24 cellular contexts compared by ENCODE assay signal in the genomic region with DNA sequence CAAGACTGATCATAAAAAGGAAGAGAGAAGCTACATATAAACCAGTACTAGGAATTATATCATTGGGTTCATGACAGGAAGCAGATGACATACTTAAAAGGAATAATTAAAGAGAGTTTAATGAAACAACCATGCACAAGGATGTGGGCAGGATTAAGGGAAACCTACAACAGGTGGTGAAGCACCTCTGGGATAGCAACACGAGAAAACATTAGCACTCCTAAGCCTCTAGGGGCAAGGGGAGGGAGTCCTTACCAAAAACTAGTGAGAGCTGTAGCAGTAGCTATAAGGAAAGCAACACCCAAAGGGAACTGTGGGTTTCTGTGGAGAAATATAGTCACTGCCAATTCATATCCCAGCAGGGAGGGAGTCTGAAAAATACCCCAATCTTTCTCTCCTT. TPM values are rescaled to one million over a fixed set of nuclear protein-coding genes. Genes with fewer than 3 reads are reported as not detected.
DNase-seq lines count a peak whose midpoint lies in the region; TF ChIP-seq lines count a peak whose summit lies in the region.
"Had no signal": no experiment of that assay in that cellular context is flagged by ENCODE, and none has a peak within 500 bp of the region (broad histone marks: within the 10 kb centered on the region; RNA-seq: fewer than 3 reads in every experiment).

No MANE protein-coding gene starts in this region.

- no peak overlapping the region for H2AFZ ChIP-seq in Loucy (ENCODE audit: low read length)

- H3K9ac ChIP-seq in Loucy (ENCODE audit: low read depth, low read length, poor library complexity, severe bottlenecking), result no peak overlapping the region

- H4K20me1 ChIP-seq in Loucy (ENCODE audit: insufficient read depth, low read length, poor library complexity, severe bottlenecking), result no peaks in the 10 kb centered on the region

- H3K79me2 ChIP-seq in Loucy (ENCODE audit: insufficient read depth, low read length), result no peaks in the 10 kb centered on the region

- no peak overlapping the region for H3K4me2 ChIP-seq in Loucy (ENCODE audit: low read depth, low read length, poor library complexity, severe bottlenecking)

- H3K36me3 ChIP-seq in Loucy (ENCODE audit: insufficient read depth, low read length) (no peaks in the 10 kb centered on the region), SJCRH30 (no peaks in the 10 kb centered on the region), transverse colon (no peaks in the 10 kb centered on the region)
- H3K36me3 ChIP-seq: gastrocnemius medialis, thyroid gland had no signal

- no peaks in the 10 kb centered on the region for H3K9me2 ChIP-seq in Loucy (replicated peaks; ENCODE audit: low read depth, low read length)

- TF ChIP-seq CTCF in Loucy (conservative IDR thresholded peaks at IDR 0.05; ENCODE audit: low read length) (peak; percentile 29; the same call in 1 of the 2 replicates), GM13977 (IDR thresholded peaks at IDR 0.05; ENCODE audit: extremely low read depth, insufficient read depth, missing control alignments) (no peak), transverse colon (IDR thresholded peaks at IDR 0.05) (no peak)

- H3K9me3 ChIP-seq in Loucy (ENCODE audit: insufficient read depth, low read depth, low read length) (no peaks in the 10 kb centered on the region), SJCRH30 (replicated peaks) (no peaks in the 10 kb centered on the region), transverse colon (no peaks in the 10 kb centered on the region)
- H3K9me3 ChIP-seq: gastrocnemius medialis, mucosa of descending colon, thyroid gland had no signal

- no peak for TF ChIP-seq EP300 in transverse colon (IDR thresholded peaks at IDR 0.05; ENCODE audit: low read depth)

- no peaks in the 10 kb centered on the region for H3K27me3 ChIP-seq in Loucy (ENCODE audit: insufficient read depth, low read length, poor library complexity, severe bottlenecking)
- no peaks in the 10 kb centered on the region for H3K27me3 ChIP-seq in SJCRH30
- H3K27me3 ChIP-seq in transverse colon, result no peaks in the 10 kb centered on the region
- H3K27me3 ChIP-seq: gastrocnemius medialis, thyroid gland had no signal

- H3F3A ChIP-seq in Loucy (ENCODE audit: low read depth), result no peaks in the 10 kb centered on the region

- H3K27ac ChIP-seq in SJCRH30 (no peak overlapping the region), transverse colon (no peak overlapping the region)
- H3K27ac ChIP-seq: gastrocnemius medialis, thyroid gland had no signal

- H3K4me1 ChIP-seq in Loucy (ENCODE audit: insufficient read depth, low read length, poor library complexity, severe bottlenecking) (no peaks in the 10 kb centered on the region), SJCRH30 (peaks cover 24% of the 10 kb centered on the region), transverse colon (no peaks in the 10 kb centered on the region)
- H3K4me1 ChIP-seq: gastrocnemius medialis, thyroid gland had no signal

- intact Hi-C loops in transverse colon (cut with DNase I; ENCODE audit: low total_unique reads), result no loop called here

- TF ChIP-seq POLR2A in transverse colon (IDR thresholded peaks at IDR 0.05), result no peak

- in situ Hi-C loops in GM13977 (cut with MboI; ENCODE audit: low pct_unique_long_range_greater_than_20kb, low sequenced_read_pairs, unreplicated experiment), result no loop called here
- in situ Hi-C loops in transverse colon (cut with MboI; ENCODE audit: low pct_ligation_motif_present in 1 of 4, low pct_unique_long_range_greater_than_20kb in 1 of 4, low sequenced_read_pairs in 3 of 4), result no loop called here

- H3K4me3 ChIP-seq in Loucy (ENCODE audit: low read length, poor library complexity, severe bottlenecking) (no peak overlapping the region), SJCRH30 (no peak overlapping the region), transverse colon (no peak overlapping the region)
- H3K4me3 ChIP-seq: gastrocnemius medialis, lung, mucosa of descending colon, thyroid gland had no signal

- 27 to 40% methylated on average over 1 of the region's 1 CpG for WGBS in transverse colon (ENCODE audit: low coverage in 1 of 2), 2 donors

- peak; percentile 12 for DNase-seq in NCI-H2171 treated with DMSO at 0.1 percent for 48 hours (lab: John Stamatoyannopoulos, UW)
- no peak for DNase-seq in NCI-H2171 (lab: John Stamatoyannopoulos, UW)
- peak; percentile 24 to 67 for DNase-seq in SJCRH30
- peak; percentile 49 for DNase-seq in iPS-NIHi7 (ENCODE audit: extremely low spot score)
- DNase-seq in GM13977 (ENCODE audit: low spot score), result no peak
- DNase-seq in transverse colon, result no peak
- DNase-seq in GDM1 (lab: John Stamatoyannopoulos, UW), result no peak
- DNase-seq: activated CD4-positive, alpha-beta T cell treated with anti-CD3 and anti-CD28 coated beads for 4 hours; activated T-cell treated with anti-CD3 and anti-CD28 coated beads for 4 hours; gastrocnemius medialis; KBM-7; left cardiac atrium; MM.1S; mucosa of descending colon; natural killer cell; NCI-H1436; NCI-H2081 treated with DMSO at 0.1 percent for 48 hours; NCI-H446 treated with DMSO at 0.1 percent for 48 hours; occipital lobe; Right ventricle myocardium superior; stimulated activated CD4-positive, alpha-beta T cell treated with anti-CD3 and anti-CD28 coated beads, Interleukin-4, amount 100 ng/mL, for 24 hours had no signal

RNA-seq across cellular contexts. Expression of gene THOC2, which starts 7.2 kb away (rescaled TPM):
- 141 and 195 TPM in 2 replicates for total RNA-seq in SJCRH30 (2014; rRNA removed; shearing (Covaris generic))
- 100 to 1,000 TPM in 2 of 4 donors, 10 to 100 TPM in 2; 49.4 to 149 (median 114) TPM for total RNA-seq in transverse colon

Comparison
In these comparisons a context has a peak if more than half of its experiments do, and no peak if none do; other contexts are left out.
1. DNase-seq: peak in NCI-H2171 treated with DMSO at 0.1 percent for 48 hours (single experiment), SJCRH30 (2 of 2) and iPS-NIHi7 (single experiment); none in NCI-H2171 (single experiment), GM13977 (single experiment), transverse colon (single experiment) and GDM1 (single experiment).